ENCODE assay signal across 1 cellular context in the genomic region with DNA sequence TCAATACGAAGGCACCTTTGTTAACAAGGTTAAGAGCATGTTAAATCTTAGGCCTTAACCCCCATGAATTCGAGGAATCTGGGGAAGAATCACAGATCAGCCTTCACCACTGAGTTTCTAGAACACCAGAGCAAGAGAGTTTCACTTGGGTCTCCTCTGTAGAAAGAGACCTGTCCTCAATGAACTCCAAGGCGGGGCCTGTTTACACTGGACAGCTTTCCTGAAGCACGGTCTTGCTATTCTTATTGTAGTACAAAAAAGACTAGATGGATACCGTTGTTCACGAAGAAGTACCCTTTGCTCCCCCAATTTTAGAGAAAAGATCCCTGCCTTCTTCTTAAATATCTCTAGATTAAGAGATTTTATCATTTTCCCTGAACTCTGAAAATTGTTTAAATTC.
TF ChIP-seq lines count a peak whose summit lies in the region.

No MANE protein-coding gene starts in this region.

TF ChIP-seq in liver, 16 proteins besides CTCF, POLR2A, EP300 and RAD21 (continued from another document):
- TF ChIP-seq, protein P1, sequence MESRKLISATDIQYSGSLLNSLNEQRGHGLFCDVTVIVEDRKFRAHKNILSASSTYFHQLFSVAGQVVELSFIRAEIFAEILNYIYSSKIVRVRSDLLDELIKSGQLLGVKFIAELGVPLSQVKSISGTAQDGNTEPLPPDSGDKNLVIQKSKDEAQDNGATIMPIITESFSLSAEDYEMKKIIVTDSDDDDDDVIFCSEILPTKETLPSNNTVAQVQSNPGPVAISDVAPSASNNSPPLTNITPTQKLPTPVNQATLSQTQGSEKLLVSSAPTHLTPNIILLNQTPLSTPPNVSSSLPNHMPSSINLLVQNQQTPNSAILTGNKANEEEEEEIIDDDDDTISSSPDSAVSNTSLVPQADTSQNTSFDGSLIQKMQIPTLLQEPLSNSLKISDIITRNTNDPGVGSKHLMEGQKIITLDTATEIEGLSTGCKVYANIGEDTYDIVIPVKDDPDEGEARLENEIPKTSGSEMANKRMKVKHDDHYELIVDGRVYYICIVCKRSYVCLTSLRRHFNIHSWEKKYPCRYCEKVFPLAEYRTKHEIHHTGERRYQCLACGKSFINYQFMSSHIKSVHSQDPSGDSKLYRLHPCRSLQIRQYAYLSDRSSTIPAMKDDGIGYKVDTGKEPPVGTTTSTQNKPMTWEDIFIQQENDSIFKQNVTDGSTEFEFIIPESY (IDR thresholded peaks at IDR 0.05), result no peak
